ENCODE assay signal across 8 cellular contexts in genomic region chr6:170147832-170148708, GRCh38.
A peak's percentile ranks its signal among the peaks of the same experiment; 100 is the strongest.
DNase-seq lines count a peak whose midpoint lies in the region; ATAC-seq, FAIRE-seq and TF ChIP-seq lines count a peak whose summit lies in the region.

No MANE protein-coding gene starts in this region.

- H3K4me1 Mint-ChIP-seq in T-cell (peaks cover 61 to 64% (median 64%) of the 10 kb centered on the region in 3 donors), brain (peaks cover 65% of the 10 kb centered on the region)

- DNase-seq in GM20000 (ENCODE audit: low spot score) (peak; percentile 63), T-cell (peak; percentile 15 to 73 (median 49)), GM12892 (ENCODE audit: insufficient read length) (no peak), NCI-H187 (lab: John Stamatoyannopoulos, UW) (no peak), HuH-7.5 (ENCODE audit: low spot score) (no peak)
- peak; percentile 34 for DNase-seq in stimulated activated CD4-positive, alpha-beta T cell treated with anti-CD3 and anti-CD28 coated beads, Interleukin-4, amount 100 ng/mL, for 24 hours

- H3K27ac Mint-ChIP-seq in T-cell: peak overlapping the region; percentile 90 to 91
- peak overlapping the region in 3 of 5 experiments; percentile 2 to 92 (median 53) for H3K27ac Mint-ChIP-seq in brain

- peaks cover 0 to 13% of the 10 kb centered on the region in 2 donors for H3K27me3 Mint-ChIP-seq in T-cell
- peaks cover 13% of the 10 kb centered on the region for H3K27me3 Mint-ChIP-seq in brain

- peaks cover 2 to 8% (median 5%) of the 10 kb centered on the region in 3 donors for H3K9me3 Mint-ChIP-seq in T-cell
- peaks cover 0 to 14% (median 13%) of the 10 kb centered on the region in 5 experiments for H3K9me3 Mint-ChIP-seq in brain

- CTCF ChIA-PET in T-cell (lab: Charles Lee): interaction anchor here in 1 of 2 donors (0.6 kb wide), 1 partner anchor 130 kb away, joined by 3 read pairs; no protein-coding TSS in a partner anchor

- TF ChIP-seq POLR2A in GM12892 (IDR thresholded peaks at IDR 0.05; ENCODE audit: low read depth, low read length): no peak

- ATAC-seq in T-cell (replicated peaks in 1 of 4) (peak; percentile 86 to 93 (median 90)), GM18519 (IDR thresholded peaks at IDR 0.05; ENCODE audit: low FRiP score, unreplicated experiment) (no peak)

- no peak for FAIRE-seq in GM12892 (lab: Jason Lieb, UNC)

- TF ChIP-seq CTCF in GM20000 (IDR thresholded peaks at IDR 0.05; ENCODE audit: extremely low read depth, missing control alignments): no peak
- TF ChIP-seq CTCF in brain (conservative IDR thresholded peaks at IDR 0.05): no peak

- POLR2A ChIA-PET in T-cell (lab: Charles Lee): interaction anchor here in 1 of 2 donors (0.6 kb wide), 1 partner anchor 388 kb away, joined by 4 read pairs; no protein-coding TSS in a partner anchor

- no peaks in the 10 kb centered on the region for H3K36me3 Mint-ChIP-seq in T-cell
- no peaks in the 10 kb centered on the region for H3K36me3 Mint-ChIP-seq in brain

- H3K4me3 Mint-ChIP-seq in T-cell: peak overlapping the region; percentile 72 to 78 (median 73)
- no peak overlapping the region for H3K4me3 Mint-ChIP-seq in brain

Comparison
In these comparisons a context has a peak if more than half of its experiments do, and no peak if none do; other contexts are left out.
1. DNase-seq: peak in GM20000 (single experiment), T-cell (34 of 34) and stimulated activated CD4-positive, alpha-beta T cell treated with anti-CD3 and anti-CD28 coated beads, Interleukin-4, amount 100 ng/mL, for 24 hours (single experiment); none in GM12892 (single experiment), NCI-H187 (0 of 2) and HuH-7.5 (single experiment).
2. H3K4me3 Mint-ChIP-seq: peak in T-cell (3 of 3); none in brain (0 of 5).